24 cellular contexts compared by ENCODE assay signal in the genomic region with DNA sequence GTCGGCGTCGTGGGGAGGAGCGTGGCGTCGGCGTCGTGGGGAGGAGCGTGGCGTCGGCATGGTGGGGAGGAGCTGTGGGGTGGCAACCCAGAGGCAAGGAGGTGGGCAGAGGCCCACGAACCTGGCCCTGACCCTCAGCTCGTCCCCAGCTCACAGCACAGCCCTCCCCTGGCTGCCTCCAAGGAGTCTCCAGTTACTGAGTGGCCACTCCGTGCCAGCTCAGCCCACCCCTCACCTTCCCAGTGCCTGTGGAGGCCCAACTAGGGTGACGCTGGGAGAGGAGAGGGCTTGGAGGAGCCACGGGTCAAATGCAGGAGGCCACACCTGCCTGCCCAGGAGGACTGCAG. TPM values are rescaled to one million over a fixed set of nuclear protein-coding genes. Genes with fewer than 3 reads are reported as not detected.
DNase-seq lines count a peak whose midpoint lies in the region; ATAC-seq, FAIRE-seq and TF ChIP-seq lines count a peak whose summit lies in the region.
"Had no signal": no experiment of that assay in that cellular context is flagged by ENCODE, and none has a peak within 500 bp of the region (broad histone marks: within the 10 kb centered on the region; RNA-seq: fewer than 3 reads in every experiment).

No MANE protein-coding gene starts in this region.

- H3K4me1 ChIP-seq in HepG2 (ENCODE audit: insufficient read depth, low read length) (peaks cover 76% of the 10 kb centered on the region), right lobe of liver (peaks cover 0 to 54% (median 25%) of the 10 kb centered on the region in 4 donors), trophoblast cell (ENCODE audit: control insufficient read depth in 1 of 2, insufficient read depth in 2 of 2, low read length in 2 of 2) (peaks cover 0 to 4% of the 10 kb centered on the region in 2 experiments), tibial artery (peaks cover 10 to 95% (median 81%) of the 10 kb centered on the region in 4 donors)

- no peak overlapping the region for H2BK12ac ChIP-seq in trophoblast cell (ENCODE audit: low read length)

- WGBS in HepG2 (ENCODE audit: low lambda C conversion rate) = 90% methylated on average over 16 of the region's 16 CpGs
- WGBS in right lobe of liver (ENCODE audit: insufficient coverage, low coverage, low lambda C conversion rate, missing lambda C conversion rate) = 100% methylated on average over 2 of the region's 16 CpGs
- WGBS in trophoblast cell (ENCODE audit: extremely low coverage, insufficient coverage, insufficient read length) = no CpG with 5 or more reads among the region's 16 CpGs

- H3K27me3 ChIP-seq in HepG2 (ENCODE audit: control insufficient read depth in 1 of 2, insufficient read depth in 2 of 2, low read length in 2 of 2) = peaks cover 0 to 1% of the 10 kb centered on the region in 2 experiments; a peak in 1 of 5 replicates
- H3K27me3 ChIP-seq in right lobe of liver = no peaks in the 10 kb centered on the region
- no peaks in the 10 kb centered on the region for H3K27me3 ChIP-seq in trophoblast cell (ENCODE audit: insufficient read depth, low read length)
- H3K27me3 ChIP-seq in tibial artery = no peaks in the 10 kb centered on the region
- H3K27me3 ChIP-seq: BE2C had no signal

- no peak for DNase-seq in HepG2 (ENCODE audit: low spot score)
- no peak for DNase-seq in right lobe of liver
- no peak for DNase-seq in RWPE1 (ENCODE audit: low spot score)
- DNase-seq in trophoblast cell = peak; percentile 41 to 47
- no peak for DNase-seq in tibial artery
- no peak for DNase-seq in urothelium cell line (ENCODE audit: low spot score)
- no peak for DNase-seq in activated CD4-positive, alpha-beta T cell treated with anti-CD3 and anti-CD28 coated beads for 4 hours
- DNase-seq: ACHN; BE2C; C1 segment of cervical spinal cord; Caco-2; CD4-positive, CD25-positive, alpha-beta regulatory T cell; DMS79; GDM1; GOT3; H7; HFFc6; KBM-7 had no signal

- H2BK5ac ChIP-seq in trophoblast cell (ENCODE audit: low read depth, low read length, poor library complexity) = no peak overlapping the region

- TF ChIP-seq CTCF in HepG2 (CRISPR knock-in tag; IDR thresholded peaks at IDR 0.05) (no peak), right lobe of liver (IDR thresholded peaks at IDR 0.05) (no peak), RWPE1 (conservative IDR thresholded peaks at IDR 0.05; ENCODE audit: low read depth) (no peak), tibial artery (IDR thresholded peaks at IDR 0.05) (no peak)

- TF ChIP-seq RAD21 in HepG2 (CRISPR knock-in tag; IDR thresholded peaks at IDR 0.05) = no peak

- ATAC-seq in HepG2 (no peak), right lobe of liver (no peak), GM21515 (IDR thresholded peaks at IDR 0.05; ENCODE audit: unreplicated experiment) (no peak)
- ATAC-seq: HCT116 had no signal

- H3K9me3 ChIP-seq in HepG2 (ENCODE audit: low read length) = no peaks in the 10 kb centered on the region
- H3K9me3 ChIP-seq in right lobe of liver = no peaks in the 10 kb centered on the region
- peaks cover 3% of the 10 kb centered on the region for H3K9me3 ChIP-seq in trophoblast cell (ENCODE audit: insufficient read depth, low read depth, low read length)
- H3K9me3 ChIP-seq in tibial artery = no peaks in the 10 kb centered on the region
- H3K9me3 ChIP-seq: BE2C, Caco-2 had no signal

- no peak overlapping the region for H3K27ac ChIP-seq in HepG2 (ENCODE audit: extremely low read length, insufficient read depth, low read length)
- no peak overlapping the region for H3K27ac ChIP-seq in right lobe of liver
- H3K27ac ChIP-seq in RWPE1 = peak overlapping the region; percentile 99
- no peak overlapping the region for H3K27ac ChIP-seq in trophoblast cell (ENCODE audit: low read depth, low read length)
- H3K27ac ChIP-seq in tibial artery = peak overlapping the region; percentile 97 to 98

- H4K91ac ChIP-seq in trophoblast cell (ENCODE audit: low read depth, low read length) = no peak overlapping the region

- H2AK5ac ChIP-seq in trophoblast cell (ENCODE audit: low read length) = no peak overlapping the region

- no peak overlapping the region for H2BK120ac ChIP-seq in trophoblast cell (ENCODE audit: insufficient read depth, low read length, poor library complexity)

- no peaks in the 10 kb centered on the region for H3K36me3 ChIP-seq in HepG2 (replicated peaks in 1 of 2; ENCODE audit: control insufficient read depth in 1 of 2, insufficient read depth in 2 of 2, low read length in 2 of 2)
- H3K36me3 ChIP-seq in right lobe of liver = no peaks in the 10 kb centered on the region
- no peaks in the 10 kb centered on the region for H3K36me3 ChIP-seq in trophoblast cell (ENCODE audit: control insufficient read depth in 1 of 2, insufficient read depth in 2 of 2, low read length in 2 of 2)
- no peaks in the 10 kb centered on the region for H3K36me3 ChIP-seq in tibial artery
- H3K36me3 ChIP-seq: BE2C had no signal

- H2AFZ ChIP-seq in HepG2 (ENCODE audit: low read length) (no peak overlapping the region), trophoblast cell (ENCODE audit: insufficient read depth, low read length, poor library complexity) (no peak overlapping the region)

- no peak overlapping the region for H4K12ac ChIP-seq in trophoblast cell (ENCODE audit: low read depth, low read length)

- no peak overlapping the region for H3K4me3 ChIP-seq in HepG2 (replicated peaks in 1 of 3; ENCODE audit: insufficient read depth in 1 of 3, low read depth in 2 of 3, low read length in 3 of 3)
- H3K4me3 ChIP-seq in right lobe of liver = no peak overlapping the region
- H3K4me3 ChIP-seq in trophoblast cell (ENCODE audit: low read depth, low read length) = no peak overlapping the region
- H3K4me3 ChIP-seq in tibial artery = no peak overlapping the region

- no peak for TF ChIP-seq EP300 in HepG2 (IDR thresholded peaks at IDR 0.05; ENCODE audit: low read depth in 2 of 2, low read length in 2 of 2)
- TF ChIP-seq EP300 in HepG2 (CRISPR knock-in tag; IDR thresholded peaks at IDR 0.05; ENCODE audit: borderline replicate concordance) = no peak

- H3K18ac ChIP-seq in trophoblast cell (ENCODE audit: low read length) = no peak overlapping the region

- TF ChIP-seq POLR2A in HepG2 (IDR thresholded peaks at IDR 0.05; ENCODE audit: insufficient read depth in 1 of 2, low read depth in 2 of 2, low read length in 2 of 2) (no peak), right lobe of liver (IDR thresholded peaks at IDR 0.05) (no peak)

- BruUV-seq in HepG2 (replicated peaks; lab: Mats Ljungman, UMichigan) = no TSS peak

- no peak overlapping the region for H3K14ac ChIP-seq in trophoblast cell (ENCODE audit: low read length)

- H3K9ac ChIP-seq in HepG2 (ENCODE audit: insufficient read depth, low read depth, low read length) = no peak overlapping the region
- no peak overlapping the region for H3K9ac ChIP-seq in trophoblast cell (ENCODE audit: low read length)

- H3K4me2 ChIP-seq in HepG2 (ENCODE audit: low read depth, low read length) = no peak overlapping the region
- H3K4me2 ChIP-seq in trophoblast cell (ENCODE audit: low read length) = no peak overlapping the region

- no peak overlapping the region for H4K8ac ChIP-seq in trophoblast cell (ENCODE audit: low read depth, low read length)

- POLR2A ChIA-PET in HepG2 (lab: Yijun Ruan, JAX) (interaction anchor here (7.7 kb wide), 1 partner anchor 21 kb away, joined by 68 read pairs; the partner anchor contains the start of gene SIVA1), RWPE1 (lab: Yijun Ruan, JAX; ENCODE audit: low non-redundant PET) (no interaction called here)

- no peak overlapping the region for H3K4ac ChIP-seq in trophoblast cell (ENCODE audit: low read depth, low read length)

- in situ Hi-C loops in HepG2 (cut with HindIII; ENCODE audit: extremely low pct_ligation_motif_present, low pct_unique_long_range_greater_than_20kb) = no loop called here

- no peak for FAIRE-seq in HepG2 (lab: Jason Lieb, UNC)
- FAIRE-seq in urothelium cell line (lab: Jason Lieb, UNC) = no peak
- FAIRE-seq: A204.1, D721Med, GM12892, GM18507 had no signal

- CTCF ChIA-PET in HepG2 (lab: Yijun Ruan, JAX; ENCODE audit: low intra/inter-chr PET ratio, low total read pairs) (no interaction called here), RWPE1 (lab: Yijun Ruan, JAX) (no interaction called here)

- intact Hi-C loops in HepG2 (cut with micrococcal nuclease; ENCODE audit: unreplicated experiment) (no loop called here), right lobe of liver (cut with DNase I) (no loop called here), tibial artery (cut with DNase I; ENCODE audit: low total_unique reads) (no loop called here)

- H3K79me2 ChIP-seq in HepG2 (ENCODE audit: insufficient read depth, low read length) = no peaks in the 10 kb centered on the region
- H3K79me2 ChIP-seq in trophoblast cell (ENCODE audit: control insufficient read depth, insufficient read depth, low read length, poor library complexity) = no peaks in the 10 kb centered on the region

- H4K20me1 ChIP-seq in HepG2 (ENCODE audit: insufficient read depth, low read length) = no peaks in the 10 kb centered on the region

- no peaks in the 10 kb centered on the region for H3K79me1 ChIP-seq in trophoblast cell (ENCODE audit: low read length)

- no peak overlapping the region for H3K23ac ChIP-seq in trophoblast cell (ENCODE audit: low read length)

RNA-seq across cellular contexts. Expression of gene ADSS1, which starts 5.8 kb away (rescaled TPM):
- 0.98 and 1.0 TPM in 2 replicates for total RNA-seq in HepG2 (2016; rRNA removed; fragmentation: Illumina TruSeq; extraction: Trizol)
- total RNA-seq in HepG2 (2016; cell fraction: cytosol; rRNA removed; fragmentation: Illumina TruSeq; extraction: Trizol; ENCODE audit: low read depth) = 0.81 and 1.1 TPM in 2 replicates
- total RNA-seq in HepG2 (2016; cell fraction: insoluble cytoplasmic fraction; rRNA removed; fragmentation: Illumina TruSeq; extraction: Trizol) = 0.56 and 1.3 TPM in 2 replicates
- 1.6 and 1.9 TPM in 2 replicates for total RNA-seq in HepG2 (2016; cell fraction: membrane; rRNA removed; fragmentation: Illumina TruSeq; extraction: Trizol)
- total RNA-seq in HepG2 (2016; cell fraction: nucleus; rRNA removed; fragmentation: Illumina TruSeq; extraction: Trizol) = 1.3 and 1.5 TPM in 2 replicates
- 36.7 and 45.2 TPM in 2 replicates for polyA plus RNA-seq in HepG2 (2011; rRNA removed)
- 20.7 and 22.4 TPM in 2 replicates for polyA plus RNA-seq in HepG2 (2011; cell fraction: cytosol; rRNA removed)
- polyA plus RNA-seq in HepG2 (2011; cell fraction: nucleus; rRNA removed) = 219 and 230 TPM in 2 replicates
- 37.3 and 46.9 TPM in 2 replicates for polyA plus RNA-seq in HepG2 (2012)
- polyA plus RNA-seq in HepG2 (2016; cell fraction: cytosol; fragmentation: Illumina TruSeq; extraction: Trizol; ENCODE audit: low read depth) = 0.70 and 1.5 TPM in 2 replicates
- polyA plus RNA-seq in HepG2 (2016; cell fraction: insoluble cytoplasmic fraction; fragmentation: Illumina TruSeq; extraction: Trizol; ENCODE audit: low read depth) = 1.3 and 2.2 TPM in 2 replicates
- polyA plus RNA-seq in HepG2 (2016; cell fraction: membrane; fragmentation: Illumina TruSeq; extraction: Trizol; ENCODE audit: low read depth) = 1.5 and 2.0 TPM in 2 replicates
- 3.7 and 4.4 TPM in 2 replicates for polyA plus RNA-seq in HepG2 (2016; cell fraction: nucleus; fragmentation: Illumina TruSeq; extraction: Trizol; ENCODE audit: insufficient read depth, low read depth)
- 12.3 and 14.1 TPM in 2 replicates for polyA minus RNA-seq in HepG2 (2011; rRNA and poly(A)+ RNA removed; ENCODE audit: low replicate concordance)
- 6.8 and 7.6 TPM in 2 replicates for polyA minus RNA-seq in HepG2 (2011; cell fraction: cytosol; rRNA and poly(A)+ RNA removed)
- 30.6 and 31.2 TPM in 2 replicates for polyA minus RNA-seq in HepG2 (2011; cell fraction: nucleus; rRNA and poly(A)+ RNA removed)
- total RNA-seq in right lobe of liver = 10 to 100 TPM in 5 of 6 experiments, 1 to 10 TPM in 1; 8.1 to 50.5 (median 36.8) TPM
- polyA plus RNA-seq in trophoblast cell (2013) = 2.9 and 3.4 TPM in 2 replicates

RNA-seq across cellular contexts. Expression of gene SIVA1, which starts 23.1 kb away (rescaled TPM):
- total RNA-seq in HepG2 (2016; rRNA removed; fragmentation: Illumina TruSeq; extraction: Trizol) (153 and 186 TPM in 2 replicates), right lobe of liver (100 to 1,000 TPM in 2 of 6 experiments, 10 to 100 TPM in 4; 38.1 to 252 (median 50.6) TPM)
- 171 and 229 TPM in 2 replicates for total RNA-seq in HepG2 (2016; cell fraction: cytosol; rRNA removed; fragmentation: Illumina TruSeq; extraction: Trizol; ENCODE audit: low read depth)
- 166 and 191 TPM in 2 replicates for total RNA-seq in HepG2 (2016; cell fraction: insoluble cytoplasmic fraction; rRNA removed; fragmentation: Illumina TruSeq; extraction: Trizol)
- 186 and 219 TPM in 2 replicates for total RNA-seq in HepG2 (2016; cell fraction: membrane; rRNA removed; fragmentation: Illumina TruSeq; extraction: Trizol)
- total RNA-seq in HepG2 (2016; cell fraction: nucleus; rRNA removed; fragmentation: Illumina TruSeq; extraction: Trizol) = 86.2 and 101 TPM in 2 replicates
- polyA plus RNA-seq in HepG2 (2011; rRNA removed) = 123 and 142 TPM in 2 replicates
- 108 and 239 TPM in 2 replicates for polyA plus RNA-seq in HepG2 (2011; cell fraction: cytosol; rRNA removed)
- polyA plus RNA-seq in HepG2 (2011; cell fraction: nucleus; rRNA removed) = 125 and 162 TPM in 2 replicates
- polyA plus RNA-seq in HepG2 (2012) = 61.3 and 68.1 TPM in 2 replicates
- 162 and 202 TPM in 2 replicates for polyA plus RNA-seq in HepG2 (2016; cell fraction: cytosol; fragmentation: Illumina TruSeq; extraction: Trizol; ENCODE audit: low read depth)
- polyA plus RNA-seq in HepG2 (2016; cell fraction: insoluble cytoplasmic fraction; fragmentation: Illumina TruSeq; extraction: Trizol; ENCODE audit: low read depth) = 128 and 130 TPM in 2 replicates
- 134 and 168 TPM in 2 replicates for polyA plus RNA-seq in HepG2 (2016; cell fraction: membrane; fragmentation: Illumina TruSeq; extraction: Trizol; ENCODE audit: low read depth)
- 129 and 133 TPM in 2 replicates for polyA plus RNA-seq in HepG2 (2016; cell fraction: nucleus; fragmentation: Illumina TruSeq; extraction: Trizol; ENCODE audit: insufficient read depth, low read depth)
- 49.5 and 64.5 TPM in 2 replicates for polyA minus RNA-seq in HepG2 (2011; rRNA and poly(A)+ RNA removed; ENCODE audit: low replicate concordance)
- polyA minus RNA-seq in HepG2 (2011; cell fraction: cytosol; rRNA and poly(A)+ RNA removed) = 22.7 and 31.5 TPM in 2 replicates
- polyA minus RNA-seq in HepG2 (2011; cell fraction: nucleus; rRNA and poly(A)+ RNA removed) = 17.3 and 18.4 TPM in 2 replicates
- polyA plus RNA-seq in trophoblast cell (2013) = 88.0 and 93.0 TPM in 2 replicates

RNA-seq across cellular contexts. Expression of gene INF2, which starts 40.4 kb away (rescaled TPM):
- total RNA-seq in HepG2 (2016; rRNA removed; fragmentation: Illumina TruSeq; extraction: Trizol) (16.4 and 18.1 TPM in 2 replicates), right lobe of liver (10 to 100 TPM; 47.5 to 98.2 (median 71.4) TPM)
- 11.2 and 14.6 TPM in 2 replicates for total RNA-seq in HepG2 (2016; cell fraction: cytosol; rRNA removed; fragmentation: Illumina TruSeq; extraction: Trizol; ENCODE audit: low read depth)
- total RNA-seq in HepG2 (2016; cell fraction: insoluble cytoplasmic fraction; rRNA removed; fragmentation: Illumina TruSeq; extraction: Trizol) = 17.0 and 18.3 TPM in 2 replicates
- 23.4 and 24.7 TPM in 2 replicates for total RNA-seq in HepG2 (2016; cell fraction: membrane; rRNA removed; fragmentation: Illumina TruSeq; extraction: Trizol)
- 17.7 and 25.0 TPM in 2 replicates for total RNA-seq in HepG2 (2016; cell fraction: nucleus; rRNA removed; fragmentation: Illumina TruSeq; extraction: Trizol)
- polyA plus RNA-seq in HepG2 (2011; rRNA removed) = 26.4 and 33.4 TPM in 2 replicates
- polyA plus RNA-seq in HepG2 (2011; cell fraction: cytosol; rRNA removed) = 14.8 and 26.4 TPM in 2 replicates
- 229 and 296 TPM in 2 replicates for polyA plus RNA-seq in HepG2 (2011; cell fraction: nucleus; rRNA removed)
- 28.4 and 33.9 TPM in 2 replicates for polyA plus RNA-seq in HepG2 (2012)
- 13.6 and 14.2 TPM in 2 replicates for polyA plus RNA-seq in HepG2 (2016; cell fraction: cytosol; fragmentation: Illumina TruSeq; extraction: Trizol; ENCODE audit: low read depth)
- polyA plus RNA-seq in HepG2 (2016; cell fraction: insoluble cytoplasmic fraction; fragmentation: Illumina TruSeq; extraction: Trizol; ENCODE audit: low read depth) = 20.2 and 25.5 TPM in 2 replicates
- polyA plus RNA-seq in HepG2 (2016; cell fraction: membrane; fragmentation: Illumina TruSeq; extraction: Trizol; ENCODE audit: low read depth) = 17.5 and 20.7 TPM in 2 replicates
- 61.5 and 67.7 TPM in 2 replicates for polyA plus RNA-seq in HepG2 (2016; cell fraction: nucleus; fragmentation: Illumina TruSeq; extraction: Trizol; ENCODE audit: insufficient read depth, low read depth)
- polyA minus RNA-seq in HepG2 (2011; rRNA and poly(A)+ RNA removed; ENCODE audit: low replicate concordance) = 34.0 and 46.7 TPM in 2 replicates
- 23.8 and 25.1 TPM in 2 replicates for polyA minus RNA-seq in HepG2 (2011; cell fraction: cytosol; rRNA and poly(A)+ RNA removed)
- polyA minus RNA-seq in HepG2 (2011; cell fraction: nucleus; rRNA and poly(A)+ RNA removed) = 29.2 and 32.3 TPM in 2 replicates
- polyA plus RNA-seq in trophoblast cell (2013) = 87.6 and 90.6 TPM in 2 replicates

Comparison
In these comparisons a context has a peak if more than half of its experiments do, and no peak if none do; other contexts are left out.
1. DNase-seq: peak in trophoblast cell (2 of 2); none in HepG2 (single experiment), right lobe of liver (0 of 3), RWPE1 (single experiment), tibial artery (0 of 2), urothelium cell line (single experiment) and activated CD4-positive, alpha-beta T cell treated with anti-CD3 and anti-CD28 coated beads for 4 hours (0 of 2).
2. H3K27ac ChIP-seq: peak in RWPE1 (single experiment) and tibial artery (2 of 2); none in HepG2 (single experiment), right lobe of liver (0 of 3) and trophoblast cell (single experiment).